Comparison of ENCODE assay signal across 9 cellular contexts in genomic region chr10:60613434-60613833, GRCh38.
"Had no signal": no experiment of that assay in that cellular context is flagged by ENCODE, and none has a peak within 500 bp of the region (broad histone marks: within the 10 kb centered on the region; RNA-seq: fewer than 3 reads in every experiment).

No MANE protein-coding gene starts in this region.

- H3K36me3 ChIP-seq: HAP-1 had no signal

- H3K4me1 ChIP-seq: HAP-1 had no signal

- H3K9ac ChIP-seq: GM23248, KMS-11 had no signal

- H3K4me3 ChIP-seq: GM23248, HAP-1 had no signal

- H3K9me3 ChIP-seq: HAP-1 had no signal

- FAIRE-seq: HTR-8/SVneo had no signal

- H3K27ac Mint-ChIP-seq: IgD-negative memory B cell had no signal

- H3K4me2 ChIP-seq: KMS-11 had no signal

- H2AFZ ChIP-seq: GM23248 had no signal

- DNase-seq: GM23248, GOT3, H7, KBM-7 had no signal

- H3K27me3 Mint-ChIP-seq: IgD-negative memory B cell had no signal

- ATAC-seq: HCT116 had no signal

- H3K27ac ChIP-seq: GM23248, KMS-11 had no signal

- H3K9me3 Mint-ChIP-seq: IgD-negative memory B cell had no signal

- H3K4me3 Mint-ChIP-seq: IgD-negative memory B cell had no signal
